Comparison of ENCODE assay signal across 9 cellular contexts in the genomic region with DNA sequence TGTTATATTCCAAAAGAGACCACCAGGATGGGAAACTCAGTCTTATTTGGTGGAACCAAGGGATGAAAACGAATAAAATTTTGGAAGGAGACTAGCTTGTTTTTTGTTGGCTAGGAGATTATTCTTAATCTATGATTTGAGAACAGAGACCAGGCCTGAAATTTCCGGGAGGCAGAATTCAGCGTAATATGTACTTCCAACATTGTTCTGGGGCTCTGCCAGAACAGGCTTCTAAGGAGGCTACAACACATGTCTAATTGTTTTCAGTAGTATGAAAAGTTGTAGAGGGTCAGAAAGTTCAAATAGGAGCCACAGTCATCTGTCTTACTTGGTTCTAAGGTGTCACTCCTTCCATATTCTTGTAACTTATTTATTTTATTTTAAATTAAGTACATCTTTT. TPM values are rescaled to one million over a fixed set of nuclear protein-coding genes. Genes with fewer than 3 reads are reported as not detected.
DNase-seq lines count a peak whose midpoint lies in the region; ATAC-seq and TF ChIP-seq lines count a peak whose summit lies in the region.
"Had no signal": no experiment of that assay in that cellular context is flagged by ENCODE, and none has a peak within 500 bp of the region (broad histone marks: within the 10 kb centered on the region; RNA-seq: fewer than 3 reads in every experiment).

No MANE protein-coding gene starts in this region.

- peaks cover 40% of the 10 kb centered on the region for H3K36me3 ChIP-seq in DND-41 (ENCODE audit: insufficient read depth, low read length)
- peaks cover 72% of the 10 kb centered on the region for H3K36me3 ChIP-seq in OCI-LY7 (ENCODE audit: insufficient read depth, low read length)
- H3K36me3 ChIP-seq in endodermal cell (ENCODE audit: control insufficient read depth, insufficient read depth, low read length) = peaks cover 36% of the 10 kb centered on the region
- peaks cover 4% of the 10 kb centered on the region for H3K36me3 ChIP-seq in neutrophil

- peak overlapping the region; percentile 72 for H3K4me2 ChIP-seq in DND-41 (ENCODE audit: insufficient read depth, low read length)
- peak overlapping the region; percentile 85 for H3K4me2 ChIP-seq in OCI-LY7 (ENCODE audit: low read length)

- H3K27me3 Mint-ChIP-seq in endodermal cell (ENCODE audit: insufficient read depth) = no peaks in the 10 kb centered on the region

- 0 out of 2 replicates have a peak overlapping the region, but pooled peaks have one; percentile 37 for H3K27ac ChIP-seq in DND-41 (ENCODE audit: low read length)
- peak overlapping the region; percentile 86 for H3K27ac ChIP-seq in OCI-LY7 (ENCODE audit: low read depth, low read length, poor library complexity, severe bottlenecking)
- no peak overlapping the region for H3K27ac ChIP-seq in endodermal cell (ENCODE audit: low read depth, low read length)
- peak overlapping the region; percentile 89 for H3K27ac ChIP-seq in neutrophil

- H3K9me2 ChIP-seq in OCI-LY7 (ENCODE audit: insufficient read depth, low read length) = no peaks in the 10 kb centered on the region

- intact Hi-C loops in OCI-LY7 (cut with micrococcal nuclease; ENCODE audit: unreplicated experiment) = no loop called here

- H3K9me3 ChIP-seq in DND-41 (ENCODE audit: insufficient read depth, low read length, severe bottlenecking) = no peaks in the 10 kb centered on the region
- no peaks in the 10 kb centered on the region for H3K9me3 ChIP-seq in OCI-LY7 (ENCODE audit: low read length)
- H3K9me3 ChIP-seq in endodermal cell (ENCODE audit: control insufficient read depth, low read length) = no peaks in the 10 kb centered on the region
- H3K9me3 ChIP-seq in neutrophil = no peaks in the 10 kb centered on the region

- H3K9ac ChIP-seq in DND-41 (ENCODE audit: low read depth, low read length) (peak overlapping the region; percentile 75), endodermal cell (ENCODE audit: extremely low read depth, low read length, poor library complexity, severe bottlenecking) (peak overlapping the region; percentile 94)

- peaks cover 40% of the 10 kb centered on the region for H3K36me3 Mint-ChIP-seq in endodermal cell (ENCODE audit: low read depth)

- H3K4me1 ChIP-seq in DND-41 (ENCODE audit: insufficient read depth, low read length) (peaks cover 42% of the 10 kb centered on the region), OCI-LY7 (ENCODE audit: insufficient read depth, low read length, poor library complexity, severe bottlenecking) (peaks cover 41% of the 10 kb centered on the region), endodermal cell (ENCODE audit: control insufficient read depth, insufficient read depth, low read length) (no peaks in the 10 kb centered on the region), neutrophil (ENCODE audit: control insufficient read depth in 1 of 2, insufficient read depth in 1 of 2, low read depth in 1 of 2, low read length in 1 of 2) (peaks cover 51 to 53% of the 10 kb centered on the region in 2 experiments)

- no peaks in the 10 kb centered on the region for H3K9me3 Mint-ChIP-seq in endodermal cell

- peak overlapping the region; percentile 98 for H3K27ac Mint-ChIP-seq in endodermal cell

- H3K4me3 ChIP-seq in DND-41 (ENCODE audit: low read depth in 1 of 2, low read length in 2 of 2) (peak overlapping the region; percentile 41 to 87; a peak in 3 of 4 replicates), OCI-LY7 (ENCODE audit: low read depth, low read length, poor library complexity, severe bottlenecking) (peak overlapping the region; percentile 89), endodermal cell (ENCODE audit: low read length) (peak overlapping the region; percentile 91), neutrophil (ENCODE audit: low read depth in 1 of 2, low read length in 1 of 2) (peak overlapping the region; percentile 84 to 90)

- H2AFZ ChIP-seq in DND-41 (ENCODE audit: low read depth, low read length) = no peak overlapping the region
- H2AFZ ChIP-seq in OCI-LY7 (ENCODE audit: low read length) = no peak overlapping the region

- POLR2A ChIA-PET in OCI-LY7 (lab: Charles Lee) = interaction anchor here (2.6 kb wide), 1 partner anchor 12 kb away, joined by 11 read pairs; no protein-coding TSS in a partner anchor

- H3K4me3 Mint-ChIP-seq in endodermal cell = peak overlapping the region; percentile 96

- H3K4me1 Mint-ChIP-seq in endodermal cell = peaks cover 6% of the 10 kb centered on the region

- TSS peak; percentile 55 for BruUV-seq in OCI-LY7 (replicated peaks; lab: Mats Ljungman, UMichigan)

- DNase-seq in DND-41 = no peak
- no peak for DNase-seq in OCI-LY7 (ENCODE audit: low spot score)
- DNase-seq in endodermal cell = no peak
- DNase-seq in NCI-H1436 (lab: John Stamatoyannopoulos, UW) = no peak
- DNase-seq in globus pallidus (ENCODE audit: low spot score) = no peak
- DNase-seq in NCI-H446 treated with DMSO at 0.1 percent for 48 hours (lab: John Stamatoyannopoulos, UW) = no peak
- no peak for DNase-seq in hypothalamus (lab: John Stamatoyannopoulos, UW)
- DNase-seq: islet precursor cell had no signal

- peaks cover 39% of the 10 kb centered on the region; the same call in 1 of the 2 replicates for H4K20me1 ChIP-seq in DND-41 (ENCODE audit: insufficient read depth, low read length)
- H4K20me1 ChIP-seq in OCI-LY7 (ENCODE audit: insufficient read depth, low read length) = peaks cover 44% of the 10 kb centered on the region

- 80 to 86% methylated on average over 2 to 3 of the region's 3 CpGs for WGBS in endodermal cell (ENCODE audit: insufficient coverage in 1 of 2, insufficient read length in 1 of 2), 2 experiments

- TF ChIP-seq CTCF in DND-41 (IDR thresholded peaks at IDR 0.05; ENCODE audit: borderline replicate concordance, extremely low read depth, low read length, poor library complexity, severe bottlenecking) = no peak
- TF ChIP-seq CTCF in OCI-LY7 (conservative IDR thresholded peaks at IDR 0.05; ENCODE audit: low read length) = no peak
- no peak for TF ChIP-seq CTCF in endodermal cell (conservative IDR thresholded peaks at IDR 0.05)
- TF ChIP-seq CTCF in neutrophil (IDR thresholded peaks at IDR 0.05) = no peak

- no peaks in the 10 kb centered on the region for H3K27me3 ChIP-seq in DND-41 (ENCODE audit: insufficient read depth, low read length, poor library complexity)
- no peaks in the 10 kb centered on the region for H3K27me3 ChIP-seq in endodermal cell (ENCODE audit: control insufficient read depth, insufficient read depth, low read length, poor library complexity, severe bottlenecking)
- H3K27me3 ChIP-seq in neutrophil = no peaks in the 10 kb centered on the region

- no peak for ATAC-seq in DND-41 (ENCODE audit: insufficient read depth, low read depth)

- CTCF ChIA-PET in OCI-LY7 (lab: Charles Lee; ENCODE audit: unreplicated experiment) = no interaction called here

- H3K79me2 ChIP-seq in DND-41 (ENCODE audit: insufficient read depth, low read length) (peaks cover 76% of the 10 kb centered on the region), OCI-LY7 (ENCODE audit: insufficient read depth, low read depth, low read length) (peaks cover 78% of the 10 kb centered on the region)

RNA-seq across cellular contexts. Expression of a gene that starts 1.7 kb away (rescaled TPM):
- 107 and 133 TPM in 2 replicates for total RNA-seq in OCI-LY7 (2014; rRNA removed; shearing (Covaris generic))
- total RNA-seq in OCI-LY7 (2022) (135 and 159 TPM in 2 replicates), endodermal cell (10 to 100 TPM; 64.7 to 78.7 TPM)
- polyA plus RNA-seq in endodermal cell (2013, experiment 1 of 2) = 55.3 TPM
- 47.0 TPM for polyA plus RNA-seq in endodermal cell (2013, experiment 2 of 2)

RNA-seq across cellular contexts. Expression of a gene that starts 30.9 kb away (rescaled TPM):
- 11.9 and 12.6 TPM in 2 replicates for total RNA-seq in OCI-LY7 (2014; rRNA removed; shearing (Covaris generic))
- 5.4 and 6.6 TPM in 2 replicates for total RNA-seq in OCI-LY7 (2022)
- 10 to 100 TPM; 36.4 to 36.8 TPM for total RNA-seq in endodermal cell
- polyA plus RNA-seq in endodermal cell (2013, experiment 1 of 2) = 31.8 TPM
- polyA plus RNA-seq in endodermal cell (2013, experiment 2 of 2) = 34.2 TPM

RNA-seq across cellular contexts. Expression of a gene that starts 56.5 kb away (rescaled TPM):
- 29.0 and 31.1 TPM in 2 replicates for total RNA-seq in OCI-LY7 (2014; rRNA removed; shearing (Covaris generic))
- total RNA-seq in OCI-LY7 (2022) (49.1 and 51.3 TPM in 2 replicates), endodermal cell (10 to 100 TPM; 38.0 to 46.5 TPM)
- polyA plus RNA-seq in endodermal cell (2013, experiment 1 of 2) = 56.3 TPM
- 57.0 TPM for polyA plus RNA-seq in endodermal cell (2013, experiment 2 of 2)
